Comparison of ENCODE assay signal across 1 cellular context in the genomic region with DNA sequence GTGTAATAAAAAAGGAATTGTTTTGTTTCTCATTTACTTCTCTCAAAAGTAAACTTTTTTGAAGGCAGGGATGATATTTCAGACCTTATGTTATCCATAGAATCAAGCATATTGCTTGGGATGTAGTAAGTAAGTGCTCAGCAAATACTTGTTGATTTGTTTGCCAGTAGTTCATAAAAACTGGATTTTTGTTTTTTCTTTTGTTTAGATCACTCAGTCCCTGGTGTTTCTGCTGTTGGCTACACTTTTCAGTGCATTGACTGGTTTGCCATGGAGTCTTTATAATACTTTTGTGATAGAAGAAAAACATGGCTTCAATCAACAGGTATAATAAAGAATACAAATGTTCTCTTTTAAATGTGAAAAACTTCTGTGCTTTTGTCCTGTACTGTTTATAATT.
TF ChIP-seq lines count a peak whose summit lies in the region.

No MANE protein-coding gene starts in this region.

TF ChIP-seq in HEK293, 187 proteins besides CTCF, POLR2A, EP300 and RAD21:
- TF ChIP-seq SCRT2 (tag by site-specific recombination; IDR thresholded peaks at IDR 0.05) (peak; percentile 87), ZNF664 (tag by site-specific recombination; IDR thresholded peaks at IDR 0.05) (peak; percentile 89), OVOL3 (tag by site-specific recombination; IDR thresholded peaks at IDR 0.05) (no peak), SCRT1 (tag by site-specific recombination; IDR thresholded peaks at IDR 0.05; ENCODE audit: borderline replicate concordance) (0 out of 2 replicates have a peak, but pooled peaks have one; percentile 23), IKZF3 (tag by site-specific recombination; IDR thresholded peaks at IDR 0.05) (no peak)
TF ChIP-seq in HEK293: peak in this region for 3.
